Comparison of ENCODE assay signal across 1 cellular context in the genomic region with DNA sequence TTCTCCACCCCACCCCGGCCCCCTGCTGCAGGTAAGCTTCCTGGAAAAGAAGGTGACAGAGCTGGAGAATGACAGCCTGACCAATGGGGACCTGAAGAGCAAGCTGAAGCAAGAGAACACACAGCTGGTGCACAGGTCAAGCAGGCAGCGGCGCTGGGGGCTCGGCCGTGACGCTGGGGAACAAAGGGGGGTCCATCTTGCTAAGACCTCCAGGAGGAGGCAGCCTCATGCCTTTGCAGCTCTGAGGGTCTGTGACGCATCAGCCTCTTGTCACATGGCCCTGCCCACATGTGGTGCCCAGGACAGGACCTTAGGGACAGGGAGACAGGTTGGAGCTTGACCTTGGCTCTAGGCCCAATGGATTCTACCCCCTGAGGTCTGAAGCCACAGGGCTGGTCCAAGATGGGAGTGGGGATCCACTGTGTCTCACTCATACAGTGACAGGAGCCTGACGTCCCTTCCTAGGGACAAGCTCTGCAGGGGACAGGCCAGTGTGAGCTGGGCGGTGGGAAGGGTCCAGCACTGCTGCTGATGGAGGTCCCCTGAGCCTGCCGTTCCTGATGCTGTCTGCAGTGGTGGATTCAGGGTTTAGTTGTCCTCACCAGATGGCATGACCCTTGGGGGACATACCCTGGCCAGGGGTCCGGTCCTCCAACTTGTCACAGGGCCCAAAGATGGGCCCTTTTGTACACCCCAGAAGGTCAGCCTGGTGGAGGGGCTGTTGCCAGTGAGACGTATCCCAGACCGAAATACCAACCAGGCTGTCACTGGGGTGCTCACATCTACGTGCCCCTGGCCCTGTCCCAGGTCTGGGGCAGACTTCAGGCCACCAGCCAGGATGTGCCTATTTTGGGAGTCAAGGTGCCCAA.
TF ChIP-seq lines count a peak whose summit lies in the region.

No MANE protein-coding gene starts in this region.

TF ChIP-seq in GM12878, 131 proteins besides CTCF, POLR2A, EP300 and RAD21 (continued from another document):
- TF ChIP-seq HDAC2 (IDR thresholded peaks at IDR 0.05), result no peak
- TF ChIP-seq POU2F2 (IDR thresholded peaks at IDR 0.05; ENCODE audit: borderline replicate concordance, low read depth, low read length), result no peak
- TF ChIP-seq SMC3 (IDR thresholded peaks at IDR 0.05; ENCODE audit: borderline replicate concordance, low read length), result no peak
- TF ChIP-seq NRF1 (conservative IDR thresholded peaks at IDR 0.05; ENCODE audit: low read depth, low read length), result no peak
- TF ChIP-seq IRF4 (IDR thresholded peaks at IDR 0.05; ENCODE audit: low read depth, low read length), result no peak
- no peak for TF ChIP-seq LARP7 (IDR thresholded peaks at IDR 0.05)
- TF ChIP-seq, protein P1, sequence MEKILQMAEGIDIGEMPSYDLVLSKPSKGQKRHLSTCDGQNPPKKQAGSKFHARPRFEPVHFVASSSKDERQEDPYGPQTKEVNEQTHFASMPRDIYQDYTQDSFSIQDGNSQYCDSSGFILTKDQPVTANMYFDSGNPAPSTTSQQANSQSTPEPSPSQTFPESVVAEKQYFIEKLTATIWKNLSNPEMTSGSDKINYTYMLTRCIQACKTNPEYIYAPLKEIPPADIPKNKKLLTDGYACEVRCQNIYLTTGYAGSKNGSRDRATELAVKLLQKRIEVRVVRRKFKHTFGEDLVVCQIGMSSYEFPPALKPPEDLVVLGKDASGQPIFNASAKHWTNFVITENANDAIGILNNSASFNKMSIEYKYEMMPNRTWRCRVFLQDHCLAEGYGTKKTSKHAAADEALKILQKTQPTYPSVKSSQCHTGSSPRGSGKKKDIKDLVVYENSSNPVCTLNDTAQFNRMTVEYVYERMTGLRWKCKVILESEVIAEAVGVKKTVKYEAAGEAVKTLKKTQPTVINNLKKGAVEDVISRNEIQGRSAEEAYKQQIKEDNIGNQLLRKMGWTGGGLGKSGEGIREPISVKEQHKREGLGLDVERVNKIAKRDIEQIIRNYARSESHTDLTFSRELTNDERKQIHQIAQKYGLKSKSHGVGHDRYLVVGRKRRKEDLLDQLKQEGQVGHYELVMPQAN (conservative IDR thresholded peaks at IDR 0.05), result no peak
